ENCODE assay signal across 8 cellular contexts in genomic region chr14:30214456-30215090, GRCh38.
DNase-seq lines count a peak whose midpoint lies in the region; ATAC-seq and TF ChIP-seq lines count a peak whose summit lies in the region.

No MANE protein-coding gene starts in this region.

- WGBS in right lobe of liver (ENCODE audit: insufficient coverage, low coverage, low lambda C conversion rate, missing lambda C conversion rate), result 2% methylated on average over 2 of the region's 2 CpGs

- H3K4me3 Mint-ChIP-seq in chondrocyte (ENCODE audit: unreplicated experiment), result no peak overlapping the region
- no peak overlapping the region for H3K4me3 Mint-ChIP-seq in CD8-positive, alpha-beta memory T cell

- POLR2A ChIA-PET in CD8-positive, alpha-beta memory T cell (lab: Charles Lee), result no interaction called here

- H3K27me3 ChIP-seq in right lobe of liver, result no peaks in the 10 kb centered on the region
- H3K27me3 ChIP-seq in CD8-positive, alpha-beta memory T cell (ENCODE audit: insufficient read depth, low read length, poor library complexity, severe bottlenecking), result no peaks in the 10 kb centered on the region

- H3K4me1 Mint-ChIP-seq in chondrocyte (ENCODE audit: low read depth), result no peaks in the 10 kb centered on the region
- H3K4me1 Mint-ChIP-seq in CD8-positive, alpha-beta memory T cell, result no peaks in the 10 kb centered on the region

- H3K27ac ChIP-seq in right lobe of liver, result no peak overlapping the region
- no peak overlapping the region for H3K27ac ChIP-seq in CD8-positive, alpha-beta memory T cell (ENCODE audit: low read depth, low read length)

- H3K9me3 ChIP-seq in right lobe of liver, result no peaks in the 10 kb centered on the region
- H3K9me3 ChIP-seq in CD8-positive, alpha-beta memory T cell (ENCODE audit: low read length), result no peaks in the 10 kb centered on the region

- no peak overlapping the region for H3K4me3 ChIP-seq in right lobe of liver
- no peak overlapping the region for H3K4me3 ChIP-seq in CD8-positive, alpha-beta memory T cell (ENCODE audit: low read length)

- ATAC-seq in right lobe of liver (peak; percentile 72 to 82 (median 76)), GM19328 (IDR thresholded peaks at IDR 0.05; ENCODE audit: unreplicated experiment) (no peak)

- no peaks in the 10 kb centered on the region for H3K36me3 Mint-ChIP-seq in chondrocyte (ENCODE audit: low read depth)
- H3K36me3 Mint-ChIP-seq in CD8-positive, alpha-beta memory T cell, result no peaks in the 10 kb centered on the region

- no peak overlapping the region for H3K27ac Mint-ChIP-seq in chondrocyte (ENCODE audit: unreplicated experiment)
- no peak overlapping the region for H3K27ac Mint-ChIP-seq in CD8-positive, alpha-beta memory T cell

- no peaks in the 10 kb centered on the region for H3K9me3 Mint-ChIP-seq in chondrocyte (ENCODE audit: low read depth)
- peaks cover 0 to 2% (median 0%) of the 10 kb centered on the region in 5 donors for H3K9me3 Mint-ChIP-seq in CD8-positive, alpha-beta memory T cell

- no peak for TF ChIP-seq POLR2A in right lobe of liver (IDR thresholded peaks at IDR 0.05)

- H3K27me3 Mint-ChIP-seq in chondrocyte (ENCODE audit: low read depth), result no peaks in the 10 kb centered on the region
- no peaks in the 10 kb centered on the region for H3K27me3 Mint-ChIP-seq in CD8-positive, alpha-beta memory T cell

- H3K36me3 ChIP-seq in right lobe of liver, result no peaks in the 10 kb centered on the region
- no peaks in the 10 kb centered on the region for H3K36me3 ChIP-seq in CD8-positive, alpha-beta memory T cell (ENCODE audit: insufficient read depth, low read length)

- intact Hi-C loops in right lobe of liver (cut with DNase I), result loop anchor here in 1 of 2 donors (10.0 kb wide), 1 partner anchor 670 kb away; no protein-coding TSS in a partner anchor

- CTCF ChIA-PET in CD8-positive, alpha-beta memory T cell (lab: Charles Lee), result no interaction called here

- peak; percentile 15 for DNase-seq in GDM1 (lab: John Stamatoyannopoulos, UW)
- DNase-seq in HS-5 (ENCODE audit: low read depth), result peak; percentile 51
- peak; percentile 71 for DNase-seq in NCI-H82 (lab: John Stamatoyannopoulos, UW)
- DNase-seq in chondrocyte (ENCODE audit: low spot score), result no peak
- no peak for DNase-seq in right lobe of liver
- no peak for DNase-seq in CD8-positive, alpha-beta memory T cell
- no peak for DNase-seq in UCSD-AML1 (lab: John Stamatoyannopoulos, UW; ENCODE audit: unreplicated experiment)

- no peaks in the 10 kb centered on the region for H3K4me1 ChIP-seq in right lobe of liver
- no peaks in the 10 kb centered on the region for H3K4me1 ChIP-seq in CD8-positive, alpha-beta memory T cell (ENCODE audit: insufficient read depth, low read length)

- TF ChIP-seq CTCF in chondrocyte (IDR thresholded peaks at IDR 0.05) (peak; percentile 94), right lobe of liver (IDR thresholded peaks at IDR 0.05) (peak; percentile 51 to 79 (median 61))

Comparison
In these comparisons a context has a peak if more than half of its experiments do, and no peak if none do; other contexts are left out.
1. DNase-seq: peak in GDM1 (single experiment), HS-5 (single experiment) and NCI-H82 (single experiment); none in chondrocyte (single experiment), right lobe of liver (0 of 3), CD8-positive, alpha-beta memory T cell (0 of 5) and UCSD-AML1 (single experiment).